Comparison of ENCODE assay signal across 18 cellular contexts in the genomic region with DNA sequence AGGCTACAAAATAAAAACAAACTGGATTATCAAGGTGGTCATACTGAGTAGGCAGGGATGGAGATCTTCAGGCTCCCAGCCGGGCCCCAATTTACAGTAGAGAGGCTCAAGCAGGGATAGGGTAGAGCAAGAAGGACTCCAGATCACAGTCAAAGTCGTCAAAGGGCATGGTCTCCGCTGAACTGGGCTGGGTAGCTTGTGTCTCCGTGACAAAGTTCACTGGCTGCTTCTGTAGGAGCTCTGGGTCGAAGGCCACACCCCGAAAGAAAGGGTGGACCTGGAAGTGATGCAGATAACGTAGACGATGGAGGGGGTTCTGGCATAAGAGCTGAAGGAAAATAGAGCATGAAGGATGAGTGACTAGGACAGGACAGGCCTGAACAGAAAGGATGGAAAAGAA. TPM values are rescaled to one million over a fixed set of nuclear protein-coding genes. Genes with fewer than 3 reads are reported as not detected.
A peak's percentile ranks its signal among the peaks of the same experiment; 100 is the strongest.
DNase-seq lines count a peak whose midpoint lies in the region; ATAC-seq, FAIRE-seq and TF ChIP-seq lines count a peak whose summit lies in the region.
"Had no signal": no experiment of that assay in that cellular context is flagged by ENCODE, and none has a peak within 500 bp of the region (broad histone marks: within the 10 kb centered on the region; RNA-seq: fewer than 3 reads in every experiment).

No MANE protein-coding gene starts in this region.

- no peak overlapping the region for H3K4me3 Mint-ChIP-seq in activated T-cell treated with anti-CD3 and anti-CD28 coated beads, Interleukin-2, amount 50 U/mL, for 24 hours
- no peak overlapping the region for H3K4me3 Mint-ChIP-seq in CD8-positive, alpha-beta T cell

- H3K36me3 ChIP-seq in CD8-positive, alpha-beta T cell (ENCODE audit: insufficient read depth, low read length): peaks cover 9% of the 10 kb centered on the region
- H3K36me3 ChIP-seq in small intestine (ENCODE audit: control insufficient read depth in 2 of 2, insufficient read depth in 2 of 2, low read length in 2 of 2): peaks cover 4 to 11% of the 10 kb centered on the region in 2 donors

- peaks cover 91% of the 10 kb centered on the region for H3K36me3 Mint-ChIP-seq in activated T-cell treated with anti-CD3 and anti-CD28 coated beads, Interleukin-2, amount 50 U/mL, for 24 hours (ENCODE audit: low read depth)
- peaks cover 28% of the 10 kb centered on the region for H3K36me3 Mint-ChIP-seq in CD8-positive, alpha-beta T cell

- TF ChIP-seq CTCF in CD8-positive, alpha-beta T cell (IDR thresholded peaks at IDR 0.05): no peak
- TF ChIP-seq CTCF in coronary artery (IDR thresholded peaks at IDR 0.05): no peak

- FAIRE-seq in small intestine (lab: Jason Lieb, UNC): no peak
- FAIRE-seq: A204.1 had no signal

- no peak for ATAC-seq in CD8-positive, alpha-beta T cell

- POLR2A ChIA-PET in CD8-positive, alpha-beta T cell (lab: Charles Lee): interaction anchor here (1.9 kb wide), 1 partner anchor 12 kb away, joined by 6 read pairs; a partner anchor contains a TSS

- H3K27me3 Mint-ChIP-seq in activated T-cell treated with anti-CD3 and anti-CD28 coated beads, Interleukin-2, amount 50 U/mL, for 24 hours: no peaks in the 10 kb centered on the region
- no peaks in the 10 kb centered on the region for H3K27me3 Mint-ChIP-seq in CD8-positive, alpha-beta T cell (ENCODE audit: low read depth)

- H3K27ac ChIP-seq in CD8-positive, alpha-beta T cell (ENCODE audit: low read depth, low read length): no peak overlapping the region
- H3K27ac ChIP-seq in coronary artery (no peak overlapping the region), small intestine (ENCODE audit: low read depth in 1 of 2, low read length in 1 of 2) (peak overlapping the region in 1 of 2 donors; percentile 73)
- H3K27ac ChIP-seq: RWPE1 had no signal

- intact Hi-C loops in CD8-positive, alpha-beta T cell (cut with DNase I, micrococcal nuclease): loop anchor here (5.0 kb wide), 1 partner anchor 63 kb away; no protein-coding TSS in a partner anchor

- CTCF ChIA-PET in CD8-positive, alpha-beta T cell (lab: Charles Lee): interaction anchor here (1.0 to 7.5 kb wide), 4 partner anchors 27 to 115 kb away, joined by 3 to 89 read pairs (median 24); no protein-coding TSS in a partner anchor

- H3K9me3 ChIP-seq in CD8-positive, alpha-beta T cell (ENCODE audit: low read length): no peaks in the 10 kb centered on the region
- no peaks in the 10 kb centered on the region for H3K9me3 ChIP-seq in small intestine (ENCODE audit: control insufficient read depth, low read depth)
- H3K9me3 ChIP-seq: Caco-2 had no signal

- no peaks in the 10 kb centered on the region for H3K4me1 Mint-ChIP-seq in activated T-cell treated with anti-CD3 and anti-CD28 coated beads, Interleukin-2, amount 50 U/mL, for 24 hours (ENCODE audit: low read depth)
- peaks cover 3% of the 10 kb centered on the region for H3K4me1 Mint-ChIP-seq in CD8-positive, alpha-beta T cell (ENCODE audit: low read depth)

- no peak overlapping the region for H3K4me3 ChIP-seq in CD8-positive, alpha-beta T cell (ENCODE audit: low read depth, low read length)
- H3K4me3 ChIP-seq in coronary artery (no peak overlapping the region), small intestine (ENCODE audit: low read depth in 1 of 2, low read length in 2 of 2) (no peak overlapping the region)

- no peaks in the 10 kb centered on the region for H3K4me1 ChIP-seq in CD8-positive, alpha-beta T cell (ENCODE audit: insufficient read depth, low read length)
- H3K4me1 ChIP-seq in small intestine (ENCODE audit: control insufficient read depth in 2 of 2, insufficient read depth in 1 of 2, low read depth in 1 of 2, low read length in 1 of 2): no peaks in the 10 kb centered on the region
- H3K4me1 ChIP-seq: Caco-2 had no signal

- 24 to 67% (median 47%) methylated on average over 8 of the region's 8 CpGs for WGBS in small intestine, 3 donors

- no peaks in the 10 kb centered on the region for H3K9me3 Mint-ChIP-seq in activated T-cell treated with anti-CD3 and anti-CD28 coated beads, Interleukin-2, amount 50 U/mL, for 24 hours
- no peaks in the 10 kb centered on the region for H3K9me3 Mint-ChIP-seq in CD8-positive, alpha-beta T cell

- H3K27me3 ChIP-seq in CD8-positive, alpha-beta T cell (ENCODE audit: insufficient read depth, low read length): no peaks in the 10 kb centered on the region
- H3K27me3 ChIP-seq in small intestine (ENCODE audit: control insufficient read depth in 2 of 2, insufficient read depth in 2 of 2, low read length in 2 of 2): no peaks in the 10 kb centered on the region

- no peak for DNase-seq in activated T-cell treated with anti-CD3 and anti-CD28 coated beads, Interleukin-2, amount 50 U/mL, for 24 hours
- no peak for DNase-seq in activated T-cell treated with anti-CD3 and anti-CD28 coated beads for 4 hours
- DNase-seq in CD8-positive, alpha-beta T cell: no peak
- peak; percentile 36 for DNase-seq in coronary artery (ENCODE audit: low spot score)
- DNase-seq in small intestine: peak; percentile 90
- no peak for DNase-seq in AG08396 (ENCODE audit: low spot score)
- DNase-seq in central memory CD4-positive, alpha-beta T cell: no peak
- DNase-seq: C1 segment of cervical spinal cord, Caco-2, DMS153, GOT3, KBM-7, NCI-H1417 treated with DMSO at 0.1 percent for 48 hours, NCI-H1930, NCI-H446, OCI-M1 had no signal

- H3K27ac Mint-ChIP-seq in activated T-cell treated with anti-CD3 and anti-CD28 coated beads, Interleukin-2, amount 50 U/mL, for 24 hours: peak overlapping the region; percentile 63
- peak overlapping the region; percentile 61 for H3K27ac Mint-ChIP-seq in CD8-positive, alpha-beta T cell

RNA-seq across cellular contexts. Expression of a gene that starts 3.6 kb away (rescaled TPM):
- 1 to 10 TPM; 9.3 to 9.7 TPM for total RNA-seq in CD8-positive, alpha-beta T cell
- 1 to 10 TPM in 1 of 3 donors, under 1 TPM in 2; 0.22 to 3.3 (median 0.54) TPM for polyA plus RNA-seq in small intestine

RNA-seq across cellular contexts. Expression of a gene that starts 11.5 kb away (rescaled TPM):
- 10 to 100 TPM; 23.1 to 26.6 TPM for total RNA-seq in CD8-positive, alpha-beta T cell
- 10 to 100 TPM; 20.3 to 37.3 (median 33.5) TPM for polyA plus RNA-seq in small intestine

RNA-seq across cellular contexts. Expression of a gene that starts 33.7 kb away (rescaled TPM):
- 10 to 100 TPM; 16.3 to 16.5 TPM for total RNA-seq in CD8-positive, alpha-beta T cell
- polyA plus RNA-seq in small intestine: 10 to 100 TPM; 27.6 to 85.0 (median 37.8) TPM

RNA-seq across cellular contexts. Expression of a gene that starts 34.6 kb away (rescaled TPM):
- total RNA-seq in CD8-positive, alpha-beta T cell: 100 to 1,000 TPM; 136 to 148 TPM
- 10 to 100 TPM; 15.7 to 41.6 (median 19.5) TPM for polyA plus RNA-seq in small intestine

RNA-seq across cellular contexts. Expression of a gene that starts 39.0 kb away (rescaled TPM):
- total RNA-seq in CD8-positive, alpha-beta T cell: 10 to 100 TPM; 46.2 to 60.0 TPM
- 10 to 100 TPM; 24.8 to 51.0 (median 28.6) TPM for polyA plus RNA-seq in small intestine

Comparison
In these comparisons a context has a peak if more than half of its experiments do, and no peak if none do; other contexts are left out.
1. DNase-seq: peak in coronary artery (single experiment) and small intestine (single experiment); none in activated T-cell treated with anti-CD3 and anti-CD28 coated beads, Interleukin-2, amount 50 U/mL, for 24 hours (single experiment), activated T-cell treated with anti-CD3 and anti-CD28 coated beads for 4 hours (single experiment), CD8-positive, alpha-beta T cell (0 of 7), AG08396 (single experiment) and central memory CD4-positive, alpha-beta T cell (single experiment).